ENCODE assay signal across 8 cellular contexts in the genomic region with DNA sequence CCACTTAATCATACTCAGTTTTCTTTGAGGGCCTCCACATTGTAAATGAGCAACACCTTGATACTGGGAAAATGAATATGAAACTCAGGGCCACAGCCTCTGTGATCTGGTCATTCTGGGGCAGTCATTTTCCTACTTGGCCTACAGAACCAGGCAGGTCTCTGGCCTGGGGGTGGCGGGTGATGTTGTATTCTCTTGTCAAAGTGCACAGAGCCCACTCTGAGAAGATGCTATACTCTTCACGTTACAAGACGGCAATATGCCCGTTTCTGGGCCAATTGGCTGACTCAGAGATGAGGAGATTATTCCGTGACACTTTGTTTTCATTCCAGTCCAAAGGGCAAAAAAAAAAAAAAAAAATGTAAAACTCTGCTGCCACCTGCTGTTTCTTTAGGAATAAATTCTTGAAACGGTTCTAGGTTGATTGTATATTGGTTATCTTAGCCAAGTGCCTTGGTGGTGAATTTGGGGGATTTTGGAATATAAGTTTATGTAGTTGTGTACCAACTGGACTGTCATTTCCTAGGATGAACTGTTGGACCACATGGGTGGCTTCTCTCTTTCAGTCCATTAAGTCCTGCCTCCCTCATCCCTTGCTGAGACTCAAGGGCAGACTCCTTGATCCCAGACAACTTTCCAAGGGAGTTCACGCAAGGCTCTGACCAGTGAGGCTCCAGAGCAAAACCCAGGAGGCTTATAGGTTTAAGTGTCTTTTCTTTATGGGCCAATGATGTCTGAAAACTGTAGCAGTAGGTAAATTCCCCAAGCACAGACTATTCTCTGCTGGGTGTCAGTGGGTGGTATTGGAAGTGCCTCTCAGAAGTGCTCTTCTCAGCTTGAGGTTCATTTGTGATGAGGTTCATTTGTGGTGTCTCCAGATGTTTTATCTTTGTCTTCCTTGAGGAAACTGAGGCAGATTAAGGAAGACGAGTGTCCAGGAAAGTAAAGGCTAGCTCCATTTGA. TPM values are rescaled to one million over a fixed set of nuclear protein-coding genes. Genes with fewer than 3 reads are reported as not detected.
DNase-seq lines count a peak whose midpoint lies in the region; ATAC-seq and TF ChIP-seq lines count a peak whose summit lies in the region.

No MANE protein-coding gene starts in this region.

- H3K36me3 ChIP-seq in ascending aorta: no peaks in the 10 kb centered on the region
- H3K36me3 ChIP-seq in skeletal muscle tissue (ENCODE audit: control insufficient read depth in 3 of 3, insufficient read depth in 3 of 3, low read length in 3 of 3): no peaks in the 10 kb centered on the region

- H3K4me3 ChIP-seq in ascending aorta: peak overlapping the region in 1 of 2 donors; percentile 33
- peak overlapping the region in 1 of 3 donors; percentile 35 for H3K4me3 ChIP-seq in skeletal muscle tissue (ENCODE audit: low read length in 3 of 3)

- H3K9me3 ChIP-seq in ascending aorta (no peaks in the 10 kb centered on the region), skeletal muscle tissue (ENCODE audit: control insufficient read depth in 3 of 3, low read length in 3 of 3) (no peaks in the 10 kb centered on the region)

- peak; percentile 42 to 57 (median 56) for TF ChIP-seq CTCF in ascending aorta (IDR thresholded peaks at IDR 0.05)

- DNase-seq in NCI-H2171 treated with DMSO at 0.1 percent for 48 hours (lab: John Stamatoyannopoulos, UW) (peak; percentile 34), NCI-H2171 (lab: John Stamatoyannopoulos, UW) (no peak), Kasumi-1 (lab: John Stamatoyannopoulos, UW) (peak; percentile 62 to 81), SK-N-DZ (ENCODE audit: low spot score) (peak; percentile 84), ascending aorta (ENCODE audit: low spot score in 2 of 2) (peak in 1 of 2 donors; percentile 88), hepatic stellate cell (ENCODE audit: low spot score) (peak; percentile 53)

- H3K27me3 ChIP-seq in ascending aorta (no peaks in the 10 kb centered on the region), skeletal muscle tissue (ENCODE audit: control insufficient read depth in 3 of 3, insufficient read depth in 3 of 3, low read length in 3 of 3) (no peaks in the 10 kb centered on the region)

- ATAC-seq in GM21529 (IDR thresholded peaks at IDR 0.05; ENCODE audit: unreplicated experiment): no peak

- H3K9ac ChIP-seq in skeletal muscle tissue (ENCODE audit: low read depth in 1 of 3, low read length in 3 of 3): no peak overlapping the region

- H3K27ac ChIP-seq in ascending aorta (peak overlapping the region; percentile 79 to 86), skeletal muscle tissue (ENCODE audit: low read depth, low read length) (peak overlapping the region; percentile 3)

- H3K4me1 ChIP-seq in ascending aorta: peaks cover 10 to 55% of the 10 kb centered on the region in 2 donors
- H3K4me1 ChIP-seq in skeletal muscle tissue (ENCODE audit: control insufficient read depth in 3 of 3, insufficient read depth in 3 of 3, low read length in 3 of 3): peaks cover 7 to 20% (median 17%) of the 10 kb centered on the region in 3 donors

- intact Hi-C loops in ascending aorta (cut with DNase I): loop anchor here (1.0 to 2.0 kb wide), 2 partner anchors 15 to 564 kb away; no protein-coding TSS in a partner anchor

RNA-seq across cellular contexts. Expression of a gene that starts 18.2 kb away (rescaled TPM):
- 182 and 240 TPM in 2 replicates for polyA plus RNA-seq in SK-N-DZ (2014; cell fraction: cytosol; rRNA removed)
- polyA plus RNA-seq in SK-N-DZ (2014; cell fraction: nucleus; rRNA removed): 479 and 545 TPM in 2 replicates
- total RNA-seq in ascending aorta: 56.8 TPM
- 28.2 TPM for total RNA-seq in skeletal muscle tissue

RNA-seq across cellular contexts. Expression of a gene that starts 29.1 kb away (rescaled TPM):
- polyA plus RNA-seq in SK-N-DZ (2014; cell fraction: cytosol; rRNA removed): 31.1 and 41.1 TPM in 2 replicates
- 45.7 and 53.2 TPM in 2 replicates for polyA plus RNA-seq in SK-N-DZ (2014; cell fraction: nucleus; rRNA removed)
- 34.5 TPM for total RNA-seq in ascending aorta
- 34.4 TPM for total RNA-seq in skeletal muscle tissue
